Comparison of ENCODE assay signal across 8 cellular contexts in genomic region chr19:15107056-15108010, GRCh38. TPM values are rescaled to one million over a fixed set of nuclear protein-coding genes. Genes with fewer than 3 reads are reported as not detected.
DNase-seq lines count a peak whose midpoint lies in the region; ATAC-seq and TF ChIP-seq lines count a peak whose summit lies in the region.

TSS of gene SYDE1 (plus strand) at chr19:15107401. CDS start at chr19:15107434, 33 bp downstream.

- CTCF ChIA-PET in HEK293T (lab: Yijun Ruan, JAX), result interaction anchor here (0.6 to 0.8 kb wide), 4 partner anchors 14 to 1290 kb away, joined by 3 to 5 read pairs (median 3); no protein-coding TSS in a partner anchor

- H2AFZ ChIP-seq in osteoblast (ENCODE audit: low read length), result peak within 1 kb of the TSS; percentile 97

- H3K27ac Mint-ChIP-seq in activated T-helper 17 cell treated with anti-CD3 and anti-CD28 coated beads, Interleukin-2, amount 50 U/mL, for 72 hours, result peak within 1 kb of the TSS; percentile 8

- DNase-seq in HEK293T (ENCODE audit: extremely low spot score) (peak; percentile 68), glomerular visceral epithelial cell (ENCODE audit: extremely low spot score) (peak; percentile 85), osteoblast (ENCODE audit: insufficient read length, low spot score, missing footprints) (peak; percentile 98), NCI-H2081 treated with DMSO at 0.1 percent for 48 hours (lab: John Stamatoyannopoulos, UW) (no peak), NCI-H2196 (lab: John Stamatoyannopoulos, UW; ENCODE audit: unreplicated experiment) (no peak)
- no peak for DNase-seq in central memory CD4-positive, alpha-beta T cell

- H4K20me1 ChIP-seq in osteoblast (ENCODE audit: insufficient read depth, low read length), result peaks cover 11% of the 10 kb centered on the region

- peak within 1 kb of the TSS; percentile 87 for H3K4me3 ChIP-seq in osteoblast (ENCODE audit: insufficient read depth, low read length)

- H3K27me3 Mint-ChIP-seq in activated T-helper 17 cell treated with anti-CD3 and anti-CD28 coated beads, Interleukin-2, amount 50 U/mL, for 72 hours, result peaks cover 14% of the 10 kb centered on the region

- H3K27me3 ChIP-seq in osteoblast (ENCODE audit: insufficient read depth, low read length), result no peaks in the 10 kb centered on the region

- peak within 1 kb of the TSS; percentile 94 for H3K4me2 ChIP-seq in osteoblast (ENCODE audit: insufficient read depth, low read length)

- POLR2A ChIA-PET in HEK293T (lab: Yijun Ruan, JAX), result interaction anchor here (0.8 to 1.8 kb wide), 4 partner anchors 15 to 34 kb away, joined by 3 to 8 read pairs (median 4); a partner anchor contains a TSS

- ATAC-seq in activated T-helper 17 cell treated with anti-CD3 and anti-CD28 coated beads, Interleukin-2, amount 50 U/mL, for 72 hours (replicated peaks), result peak; percentile 74
- no peak for ATAC-seq in GM18861 (IDR thresholded peaks at IDR 0.05; ENCODE audit: unreplicated experiment)

- H3K9me3 Mint-ChIP-seq in activated T-helper 17 cell treated with anti-CD3 and anti-CD28 coated beads, Interleukin-2, amount 50 U/mL, for 72 hours, result peaks cover 8% of the 10 kb centered on the region

- H3K4me3 Mint-ChIP-seq in activated T-helper 17 cell treated with anti-CD3 and anti-CD28 coated beads, Interleukin-2, amount 50 U/mL, for 72 hours, result peak within 1 kb of the TSS; percentile 62

- peak within 1 kb of the TSS; percentile 56 for H3K27ac ChIP-seq in osteoblast (ENCODE audit: low read depth, low read length)

- peaks cover 5% of the 10 kb centered on the region for H3K4me1 Mint-ChIP-seq in activated T-helper 17 cell treated with anti-CD3 and anti-CD28 coated beads, Interleukin-2, amount 50 U/mL, for 72 hours

- peaks cover 8% of the 10 kb centered on the region for H3K9me3 ChIP-seq in osteoblast (ENCODE audit: low read depth, low read length)

- no peaks in the 10 kb centered on the region for H3K36me3 Mint-ChIP-seq in activated T-helper 17 cell treated with anti-CD3 and anti-CD28 coated beads, Interleukin-2, amount 50 U/mL, for 72 hours (ENCODE audit: low read depth)

- peaks cover 24% of the 10 kb centered on the region for H3K36me3 ChIP-seq in osteoblast (ENCODE audit: insufficient read depth, low read length)

- TF ChIP-seq CTCF in osteoblast (IDR thresholded peaks at IDR 0.05; ENCODE audit: extremely low read depth, low read depth, low read length), result no peak

- peaks cover 11% of the 10 kb centered on the region for H3K4me1 ChIP-seq in osteoblast (ENCODE audit: insufficient read depth, low read length)

- peaks cover 34% of the 10 kb centered on the region for H3K79me2 ChIP-seq in osteoblast (ENCODE audit: insufficient read depth, low read length)

TF ChIP-seq in HEK293T, 16 proteins besides CTCF, POLR2A, EP300 and RAD21:
- TF ChIP-seq ZNF384 (IDR thresholded peaks at IDR 0.05) (peak; percentile 90), PKNOX1 (IDR thresholded peaks at IDR 0.05) (peak; percentile 87), SP1 (IDR thresholded peaks at IDR 0.05) (no peak)

RNA-seq across cellular contexts. Expression of gene SYDE1, which starts in this region (rescaled TPM):
- 1 to 10 TPM in 1 of 2 donors, under 1 TPM in 1; 0.26 to 2.6 TPM for total RNA-seq in activated T-helper 17 cell treated with anti-CD3 and anti-CD28 coated beads, Interleukin-2, amount 50 U/mL, for 72 hours
- 45.1 and 56.8 TPM in 2 replicates for total RNA-seq in osteoblast

Comparison
In these comparisons a context has a peak if more than half of its experiments do, and no peak if none do; other contexts are left out.
1. RNA of gene SYDE1 (total RNA-seq): 45.1 to 56.8 TPM in osteoblast; 0.26 to 2.6 TPM in activated T-helper 17 cell treated with anti-CD3 and anti-CD28 coated beads, Interleukin-2, amount 50 U/mL, for 72 hours; every median in the first group is over 10 times any median in the second.
2. DNase-seq: peak in HEK293T (single experiment), glomerular visceral epithelial cell (single experiment) and osteoblast (single experiment); none in NCI-H2081 treated with DMSO at 0.1 percent for 48 hours (single experiment), NCI-H2196 (single experiment) and central memory CD4-positive, alpha-beta T cell (single experiment).